16 cellular contexts compared by ENCODE assay signal in the genomic region with DNA sequence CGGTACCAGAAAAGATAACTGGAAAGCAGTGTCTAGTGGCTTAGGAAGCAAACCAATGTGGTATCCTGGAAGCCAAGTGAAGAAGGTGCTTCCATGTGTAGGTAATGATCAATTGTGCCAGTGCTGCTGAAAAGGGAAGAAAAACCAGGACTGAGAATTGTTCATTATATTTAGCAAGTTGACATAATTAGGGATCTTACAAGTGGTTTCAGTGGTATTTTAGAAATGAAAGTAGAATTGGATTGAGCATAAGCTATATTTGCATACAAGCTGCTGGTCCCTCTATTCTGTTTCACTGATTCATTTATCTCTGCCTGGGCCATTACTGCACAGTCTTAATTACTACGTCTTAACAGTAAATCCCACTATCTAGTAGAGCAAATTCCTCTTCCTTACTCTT. TPM values are rescaled to one million over a fixed set of nuclear protein-coding genes. Genes with fewer than 3 reads are reported as not detected.
A peak's percentile ranks its signal among the peaks of the same experiment; 100 is the strongest.
DNase-seq lines count a peak whose midpoint lies in the region; ATAC-seq, FAIRE-seq and TF ChIP-seq lines count a peak whose summit lies in the region.
"Had no signal": no experiment of that assay in that cellular context is flagged by ENCODE, and none has a peak within 500 bp of the region (broad histone marks: within the 10 kb centered on the region; RNA-seq: fewer than 3 reads in every experiment).

No MANE protein-coding gene starts in this region.

- DNase-seq in GM12892 (ENCODE audit: insufficient read length) (no peak), left colon (no peak), gastrocnemius medialis (no peak), CD14-positive monocyte (ENCODE audit: low spot score) (no peak)
- DNase-seq in activated naive CD4-positive, alpha-beta T cell treated with Interleukin-2 at 50 U/mL for 16 hours: no peak
- DNase-seq: activated CD4-positive, alpha-beta T cell treated with anti-CD3 and anti-CD28 coated beads for 36 hours; activated gamma-delta T cell treated with Interleukin-2 at 50 U/mL for 16 hours; NCI-H774; stimulated activated CD4-positive, alpha-beta T cell treated with anti-CD3 and anti-CD28 coated beads, Interleukin-2, amount 100 ng/mL, for 48 hours had no signal

- H3K9me3 Mint-ChIP-seq in CD14-positive monocyte: no peaks in the 10 kb centered on the region

- H3K27ac Mint-ChIP-seq in CD14-positive monocyte: no peak overlapping the region
- H3K27ac Mint-ChIP-seq: activated CD4-positive, alpha-beta T cell treated with anti-CD3 and anti-CD28 coated beads for 36 hours; progenitor cell of endocrine pancreas had no signal

- H3K36me3 ChIP-seq in gastrocnemius medialis: no peaks in the 10 kb centered on the region

- ATAC-seq in GM19452 (IDR thresholded peaks at IDR 0.05; ENCODE audit: unreplicated experiment) (peak; percentile 82), HG02759 (IDR thresholded peaks at IDR 0.05; ENCODE audit: unreplicated experiment) (peak; percentile 58), HG03442 (IDR thresholded peaks at IDR 0.05; ENCODE audit: unreplicated experiment) (peak; percentile 94), left colon (no peak), gastrocnemius medialis (no peak)
- ATAC-seq: activated CD4-positive, alpha-beta T cell treated with anti-CD3 and anti-CD28 coated beads for 36 hours had no signal

- no peaks in the 10 kb centered on the region for H3K36me3 Mint-ChIP-seq in CD14-positive monocyte

- H3K27ac ChIP-seq in gastrocnemius medialis: no peak overlapping the region
- H3K27ac ChIP-seq: epithelial cell of prostate, SK-N-MC had no signal

- FAIRE-seq in GM12892 (lab: Jason Lieb, UNC): peak; percentile 48

- H3K4me3 Mint-ChIP-seq in CD14-positive monocyte: no peak overlapping the region
- H3K4me3 Mint-ChIP-seq: activated CD4-positive, alpha-beta T cell treated with anti-CD3 and anti-CD28 coated beads for 36 hours had no signal

- intact Hi-C loops in left colon (cut with DNase I, micrococcal nuclease) (no loop called here), gastrocnemius medialis (cut with DNase I; ENCODE audit: low total_unique reads) (no loop called here), CD14-positive monocyte (cut with micrococcal nuclease) (no loop called here)

- no peak overlapping the region for H3K4me3 ChIP-seq in gastrocnemius medialis
- H3K4me3 ChIP-seq: SK-N-MC had no signal

- peaks cover 0 to 12% (median 0%) of the 10 kb centered on the region in 3 donors for H3K27me3 ChIP-seq in gastrocnemius medialis

- in situ Hi-C loops in gastrocnemius medialis (cut with MboI; ENCODE audit: low sequenced_read_pairs in 4 of 4): no loop called here

- TF ChIP-seq POLR2A in GM12892 (IDR thresholded peaks at IDR 0.05; ENCODE audit: low read depth, low read length) (no peak), gastrocnemius medialis (IDR thresholded peaks at IDR 0.05) (no peak)

- H3K4me1 ChIP-seq in gastrocnemius medialis: no peaks in the 10 kb centered on the region

- TF ChIP-seq CTCF in gastrocnemius medialis (IDR thresholded peaks at IDR 0.05 in 4 of 5, conservative IDR thresholded peaks at IDR 0.05 in 1 of 5): no peak
- TF ChIP-seq CTCF in CD14-positive monocyte (IDR thresholded peaks at IDR 0.05): no peak

- peaks cover 4% of the 10 kb centered on the region for H3K4me1 Mint-ChIP-seq in CD14-positive monocyte
- H3K4me1 Mint-ChIP-seq: activated CD4-positive, alpha-beta T cell treated with anti-CD3 and anti-CD28 coated beads for 36 hours had no signal

- H3K27me3 Mint-ChIP-seq in CD14-positive monocyte (ENCODE audit: low read depth in 3 of 3): no peaks in the 10 kb centered on the region

- no peaks in the 10 kb centered on the region for H3K9me3 ChIP-seq in gastrocnemius medialis

RNA-seq across cellular contexts. Expression of a gene that starts 32.3 kb away (rescaled TPM):
- polyA plus RNA-seq in GM12892 (2012; ENCODE audit: missing spikeins): 0.40 TPM
- total RNA-seq in left colon (1 to 10 TPM in 1 of 2 donors, under 1 TPM in 1; 0.64 to 2.3 TPM), gastrocnemius medialis (1 to 10 TPM in 2 of 4 donors, under 1 TPM in 2; 0.24 to 2.7 (median 1.4) TPM)
- polyA plus RNA-seq in CD14-positive monocyte: under 1 TPM; 0.22 to 0.23 TPM

RNA-seq across cellular contexts. Expression of a gene that starts 36.9 kb away (rescaled TPM):
- not detected for polyA plus RNA-seq in GM12892 (2012; ENCODE audit: missing spikeins)
- total RNA-seq in left colon: under 1 TPM in 1 of 2 donors, not detected in 1; 0.28 TPM
- total RNA-seq in gastrocnemius medialis: not detected
- not detected for polyA plus RNA-seq in CD14-positive monocyte
- total RNA-seq: activated CD4-positive, alpha-beta T cell treated with anti-CD3 and anti-CD28 coated beads for 36 hours; mesenteric fat pad had no signal

Comparison
In these comparisons a context has a peak if more than half of its experiments do, and no peak if none do; other contexts are left out.
1. ATAC-seq: peak in GM19452 (single experiment), HG02759 (single experiment) and HG03442 (single experiment); none in left colon (single experiment) and gastrocnemius medialis (0 of 2).